Comparison of ENCODE assay signal across 16 cellular contexts in the genomic region with DNA sequence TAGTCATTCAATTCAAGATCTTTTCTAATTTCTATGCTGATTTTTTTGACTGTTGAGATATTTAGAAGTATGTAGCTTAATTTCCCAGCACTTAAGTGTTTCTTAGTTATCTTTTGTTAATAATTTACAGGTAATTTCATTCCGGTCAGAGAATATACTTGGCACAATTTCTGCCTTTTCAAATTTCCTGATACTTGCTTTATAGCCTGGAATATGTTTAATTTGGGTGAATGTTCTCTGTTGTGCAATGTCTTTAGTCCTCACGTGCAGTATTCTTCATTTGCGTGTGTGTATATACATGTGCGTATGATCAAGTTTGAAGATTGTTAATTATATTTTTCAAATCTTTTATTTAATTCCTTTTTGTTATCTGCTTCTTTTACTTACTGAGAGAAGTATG.
DNase-seq lines count a peak whose midpoint lies in the region; ATAC-seq and TF ChIP-seq lines count a peak whose summit lies in the region.
"Had no signal": no experiment of that assay in that cellular context is flagged by ENCODE, and none has a peak within 500 bp of the region (broad histone marks: within the 10 kb centered on the region; RNA-seq: fewer than 3 reads in every experiment).

No MANE protein-coding gene starts in this region.

- CTCF ChIA-PET in SK-N-SH (lab: Yijun Ruan, JAX): no interaction called here

- no peak overlapping the region for H3K4me3 ChIP-seq in SK-N-SH (ENCODE audit: low read depth in 2 of 2, low read length in 1 of 2)
- no peak overlapping the region for H3K4me3 ChIP-seq in hepatocyte
- no peak overlapping the region for H3K4me3 ChIP-seq in left lung
- H3K4me3 ChIP-seq: BLaER1, K562 had no signal

- no peaks in the 10 kb centered on the region for H3K27me3 ChIP-seq in SK-N-SH (ENCODE audit: insufficient read depth)
- no peaks in the 10 kb centered on the region for H3K27me3 ChIP-seq in hepatocyte
- no peaks in the 10 kb centered on the region for H3K27me3 ChIP-seq in left lung
- H3K27me3 ChIP-seq: BLaER1 had no signal

- TF ChIP-seq EP300 in SK-N-SH (IDR thresholded peaks at IDR 0.05; ENCODE audit: borderline replicate concordance in 1 of 2, low read depth in 1 of 2, low read length in 1 of 2): no peak

- POLR2A ChIA-PET in SK-N-SH (lab: Yijun Ruan, JAX): no interaction called here

- H3F3A ChIP-seq in SK-N-SH (replicated peaks; ENCODE audit: insufficient read depth): no peaks in the 10 kb centered on the region

- TF ChIP-seq CTCF in SK-N-SH (IDR thresholded peaks at IDR 0.05) (no peak), hepatocyte (IDR thresholded peaks at IDR 0.05; ENCODE audit: poor library complexity) (no peak), left lung (IDR thresholded peaks at IDR 0.05) (no peak)

- 89% methylated on average over 4 of the region's 4 CpGs for WGBS in SK-N-SH (ENCODE audit: low lambda C conversion rate)
- 76% methylated on average over 4 of the region's 4 CpGs for WGBS in hepatocyte (ENCODE audit: low lambda C conversion rate, missing lambda C conversion rate)

- H3K79me2 ChIP-seq in SK-N-SH (ENCODE audit: insufficient read depth) (no peaks in the 10 kb centered on the region), hepatocyte (no peaks in the 10 kb centered on the region)

- TF ChIP-seq RAD21 in SK-N-SH (IDR thresholded peaks at IDR 0.05; ENCODE audit: low read length): no peak

- H3K4me1 ChIP-seq in SK-N-SH (ENCODE audit: control insufficient read depth in 1 of 2, insufficient read depth in 2 of 2, low read depth in 1 of 2, low read length in 1 of 2): no peaks in the 10 kb centered on the region
- peaks cover 8% of the 10 kb centered on the region for H3K4me1 ChIP-seq in hepatocyte (ENCODE audit: insufficient read depth)
- H3K4me1 ChIP-seq in left lung: no peaks in the 10 kb centered on the region
- H3K4me1 ChIP-seq: BLaER1 had no signal

- H2AFZ ChIP-seq in SK-N-SH (ENCODE audit: low read depth): peak overlapping the region; percentile 35; the same call in 1 of the 2 replicates
- H2AFZ ChIP-seq in hepatocyte: no peak overlapping the region

- no peaks in the 10 kb centered on the region for H3K9me3 ChIP-seq in SK-N-SH
- no peaks in the 10 kb centered on the region for H3K9me3 ChIP-seq in hepatocyte (ENCODE audit: low read depth)
- no peaks in the 10 kb centered on the region for H3K9me3 ChIP-seq in left lung
- H3K9me3 ChIP-seq: BLaER1 had no signal

- H3K36me3 ChIP-seq in SK-N-SH (replicated peaks in 1 of 2; ENCODE audit: control insufficient read depth in 1 of 2, insufficient read depth in 2 of 2, low read length in 1 of 2) (no peaks in the 10 kb centered on the region), hepatocyte (replicated peaks; ENCODE audit: insufficient read depth, low read depth) (no peaks in the 10 kb centered on the region), left lung (no peaks in the 10 kb centered on the region)
- H3K36me3 ChIP-seq: BLaER1 had no signal

- H3K9me2 ChIP-seq in SK-N-SH (no peaks in the 10 kb centered on the region), hepatocyte (replicated peaks; ENCODE audit: insufficient read depth) (no peaks in the 10 kb centered on the region)

- DNase-seq in SK-N-SH (no peak), hepatocyte (ENCODE audit: low spot score) (no peak), left lung (no peak), renal cortical epithelial cell (ENCODE audit: low read depth) (peak; percentile 37), NCI-H524 (lab: John Stamatoyannopoulos, UW) (no peak), caudate nucleus (lab: John Stamatoyannopoulos, UW) (no peak)
- DNase-seq: 8988T; Calu3; CD4-positive, alpha-beta memory T cell; GOT3; H9; IMR-90 had no signal

- H3K27ac ChIP-seq in SK-N-SH (ENCODE audit: low read depth in 2 of 2, low read length in 1 of 2) (no peak overlapping the region), hepatocyte (no peak overlapping the region), left lung (no peak overlapping the region), caudate nucleus (ENCODE audit: low read depth, low read length) (no peak overlapping the region)
- H3K27ac ChIP-seq: BLaER1 had no signal

- H4K20me1 ChIP-seq in SK-N-SH (ENCODE audit: insufficient read depth) (no peaks in the 10 kb centered on the region), hepatocyte (ENCODE audit: insufficient read depth, poor library complexity, severe bottlenecking) (no peaks in the 10 kb centered on the region)
- H4K20me1 ChIP-seq: BLaER1 had no signal

- H3K4me2 ChIP-seq in SK-N-SH: no peak overlapping the region
- H3K4me2 ChIP-seq in hepatocyte: peak overlapping the region; percentile 6
- H3K4me2 ChIP-seq: BLaER1 had no signal

- ATAC-seq in SK-N-SH treated with all-trans-retinoic acid at 6 μM for 48 hours: no peak
- peak; percentile 32 for ATAC-seq in left lung
- ATAC-seq in GM18867 (IDR thresholded peaks at IDR 0.05; ENCODE audit: unreplicated experiment): no peak
- ATAC-seq: K562 had no signal

- no peak overlapping the region for H3K9ac ChIP-seq in SK-N-SH
- H3K9ac ChIP-seq: BLaER1 had no signal

- intact Hi-C loops in left lung (cut with DNase I): no loop called here

TF ChIP-seq in SK-N-SH, 30 proteins besides CTCF, POLR2A, EP300 and RAD21 (continues in another document):
- TF ChIP-seq, protein P1, sequence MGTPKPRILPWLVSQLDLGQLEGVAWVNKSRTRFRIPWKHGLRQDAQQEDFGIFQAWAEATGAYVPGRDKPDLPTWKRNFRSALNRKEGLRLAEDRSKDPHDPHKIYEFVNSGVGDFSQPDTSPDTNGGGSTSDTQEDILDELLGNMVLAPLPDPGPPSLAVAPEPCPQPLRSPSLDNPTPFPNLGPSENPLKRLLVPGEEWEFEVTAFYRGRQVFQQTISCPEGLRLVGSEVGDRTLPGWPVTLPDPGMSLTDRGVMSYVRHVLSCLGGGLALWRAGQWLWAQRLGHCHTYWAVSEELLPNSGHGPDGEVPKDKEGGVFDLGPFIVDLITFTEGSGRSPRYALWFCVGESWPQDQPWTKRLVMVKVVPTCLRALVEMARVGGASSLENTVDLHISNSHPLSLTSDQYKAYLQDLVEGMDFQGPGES (IDR thresholded peaks at IDR 0.05; ENCODE audit: low read depth, low read length): no peak
- TF ChIP-seq, protein P2, sequence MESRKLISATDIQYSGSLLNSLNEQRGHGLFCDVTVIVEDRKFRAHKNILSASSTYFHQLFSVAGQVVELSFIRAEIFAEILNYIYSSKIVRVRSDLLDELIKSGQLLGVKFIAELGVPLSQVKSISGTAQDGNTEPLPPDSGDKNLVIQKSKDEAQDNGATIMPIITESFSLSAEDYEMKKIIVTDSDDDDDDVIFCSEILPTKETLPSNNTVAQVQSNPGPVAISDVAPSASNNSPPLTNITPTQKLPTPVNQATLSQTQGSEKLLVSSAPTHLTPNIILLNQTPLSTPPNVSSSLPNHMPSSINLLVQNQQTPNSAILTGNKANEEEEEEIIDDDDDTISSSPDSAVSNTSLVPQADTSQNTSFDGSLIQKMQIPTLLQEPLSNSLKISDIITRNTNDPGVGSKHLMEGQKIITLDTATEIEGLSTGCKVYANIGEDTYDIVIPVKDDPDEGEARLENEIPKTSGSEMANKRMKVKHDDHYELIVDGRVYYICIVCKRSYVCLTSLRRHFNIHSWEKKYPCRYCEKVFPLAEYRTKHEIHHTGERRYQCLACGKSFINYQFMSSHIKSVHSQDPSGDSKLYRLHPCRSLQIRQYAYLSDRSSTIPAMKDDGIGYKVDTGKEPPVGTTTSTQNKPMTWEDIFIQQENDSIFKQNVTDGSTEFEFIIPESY (IDR thresholded peaks at IDR 0.05; ENCODE audit: borderline replicate concordance, low read depth): no peak
- no peak for TF ChIP-seq SMC3 (IDR thresholded peaks at IDR 0.05; ENCODE audit: low read depth, low read length)
- no peak for TF ChIP-seq GABPA (IDR thresholded peaks at IDR 0.05; ENCODE audit: low read depth)
- TF ChIP-seq, protein P3, sequence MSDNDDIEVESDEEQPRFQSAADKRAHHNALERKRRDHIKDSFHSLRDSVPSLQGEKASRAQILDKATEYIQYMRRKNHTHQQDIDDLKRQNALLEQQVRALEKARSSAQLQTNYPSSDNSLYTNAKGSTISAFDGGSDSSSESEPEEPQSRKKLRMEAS (IDR thresholded peaks at IDR 0.05; ENCODE audit: low read depth): no peak
- TF ChIP-seq ELF1 (IDR thresholded peaks at IDR 0.05): no peak
- TF ChIP-seq JUND (IDR thresholded peaks at IDR 0.05): no peak

TF ChIP-seq in SK-N-SH treated with all-trans-retinoic acid at 6 μM for 48 hours, 23 proteins besides CTCF, POLR2A, EP300 and RAD21 (continues in another document):
- TF ChIP-seq, protein P4, sequence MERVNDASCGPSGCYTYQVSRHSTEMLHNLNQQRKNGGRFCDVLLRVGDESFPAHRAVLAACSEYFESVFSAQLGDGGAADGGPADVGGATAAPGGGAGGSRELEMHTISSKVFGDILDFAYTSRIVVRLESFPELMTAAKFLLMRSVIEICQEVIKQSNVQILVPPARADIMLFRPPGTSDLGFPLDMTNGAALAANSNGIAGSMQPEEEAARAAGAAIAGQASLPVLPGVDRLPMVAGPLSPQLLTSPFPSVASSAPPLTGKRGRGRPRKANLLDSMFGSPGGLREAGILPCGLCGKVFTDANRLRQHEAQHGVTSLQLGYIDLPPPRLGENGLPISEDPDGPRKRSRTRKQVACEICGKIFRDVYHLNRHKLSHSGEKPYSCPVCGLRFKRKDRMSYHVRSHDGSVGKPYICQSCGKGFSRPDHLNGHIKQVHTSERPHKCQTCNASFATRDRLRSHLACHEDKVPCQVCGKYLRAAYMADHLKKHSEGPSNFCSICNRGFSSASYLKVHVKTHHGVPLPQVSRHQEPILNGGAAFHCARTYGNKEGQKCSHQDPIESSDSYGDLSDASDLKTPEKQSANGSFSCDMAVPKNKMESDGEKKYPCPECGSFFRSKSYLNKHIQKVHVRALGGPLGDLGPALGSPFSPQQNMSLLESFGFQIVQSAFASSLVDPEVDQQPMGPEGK (CRISPR knock-in tag; IDR thresholded peaks at IDR 0.05; ENCODE audit: borderline replicate concordance): no peak
- TF ChIP-seq ISL1 (CRISPR knock-in tag; IDR thresholded peaks at IDR 0.05) (no peak), ARNTL (CRISPR knock-in tag; IDR thresholded peaks at IDR 0.05; ENCODE audit: borderline replicate concordance, low read depth) (no peak), ZC3H10 (CRISPR knock-in tag; IDR thresholded peaks at IDR 0.05) (no peak), ESRRG (CRISPR knock-in tag; IDR thresholded peaks at IDR 0.05) (no peak), ZNF565 (CRISPR knock-in tag; conservative IDR thresholded peaks at IDR 0.05; ENCODE audit: low read depth) (no peak), OSR1 (CRISPR knock-in tag; IDR thresholded peaks at IDR 0.05) (no peak), PPARA (CRISPR knock-in tag; IDR thresholded peaks at IDR 0.05; ENCODE audit: borderline replicate concordance) (no peak), ZFP3 (CRISPR knock-in tag; IDR thresholded peaks at IDR 0.05) (no peak), ZNF70 (CRISPR knock-in tag; IDR thresholded peaks at IDR 0.05) (no peak), CSDC2 (CRISPR knock-in tag; IDR thresholded peaks at IDR 0.05) (no peak)
